Comparison of ENCODE assay signal across 1 cellular context in genomic region chr5:103258957-103259704, GRCh38.
TF ChIP-seq lines count a peak whose summit lies in the region.

No MANE protein-coding gene starts in this region.

TF ChIP-seq in K562, 482 proteins besides CTCF, POLR2A, EP300 and RAD21 (continued from another document and continues in another):
- TF ChIP-seq ZNF407 (IDR thresholded peaks at IDR 0.05; ENCODE audit: low read depth) (no peak), HES1 (IDR thresholded peaks at IDR 0.05; ENCODE audit: low read depth) (no peak), SNAPC5 (CRISPR knock-in tag; IDR thresholded peaks at IDR 0.05) (no peak), ZNF174 (CRISPR knock-in tag; IDR thresholded peaks at IDR 0.05) (no peak), CBX8 (IDR thresholded peaks at IDR 0.05; ENCODE audit: borderline replicate concordance, extremely low read depth, low read depth, low read length, poor library complexity, severe bottlenecking) (no peak), CREM (IDR thresholded peaks at IDR 0.05; ENCODE audit: low read depth) (peak; percentile 23), ZKSCAN3 (CRISPR knock-in tag; IDR thresholded peaks at IDR 0.05) (no peak), PHB (CRISPR knock-in tag; IDR thresholded peaks at IDR 0.05) (no peak), NCOA6 (IDR thresholded peaks at IDR 0.05) (no peak), NKRF (IDR thresholded peaks at IDR 0.05; ENCODE audit: borderline replicate concordance) (peak; percentile 58; the same call in 1 of the 2 replicates), ZNF133 (CRISPR knock-in tag; IDR thresholded peaks at IDR 0.05) (no peak), PHF20 (IDR thresholded peaks at IDR 0.05; ENCODE audit: partially characterized antibody) (no peak), ZNF592 (IDR thresholded peaks at IDR 0.05) (no peak), TSHZ1 (CRISPR knock-in tag; IDR thresholded peaks at IDR 0.05) (no peak), MCM5 (IDR thresholded peaks at IDR 0.05; ENCODE audit: low read depth) (no peak), PREB (CRISPR knock-in tag; IDR thresholded peaks at IDR 0.05) (no peak), KHSRP (IDR thresholded peaks at IDR 0.05) (no peak), PKNOX1 (IDR thresholded peaks at IDR 0.05) (no peak), MAFG (tag; conservative IDR thresholded peaks at IDR 0.05) (no peak), XRCC3 (IDR thresholded peaks at IDR 0.05) (no peak), ZZZ3 (IDR thresholded peaks at IDR 0.05) (no peak), RBM22 (IDR thresholded peaks at IDR 0.05; ENCODE audit: low read depth, low read length, poor library complexity, severe bottlenecking) (no peak), ZNF76 (CRISPR knock-in tag; IDR thresholded peaks at IDR 0.05; ENCODE audit: borderline replicate concordance) (no peak), HDAC3 (IDR thresholded peaks at IDR 0.05; ENCODE audit: borderline replicate concordance, partially characterized antibody) (no peak), SIN3B (IDR thresholded peaks at IDR 0.05; ENCODE audit: low read depth) (no peak), HNRNPK (IDR thresholded peaks at IDR 0.05; ENCODE audit: low read depth, low read length, poor library complexity, severe bottlenecking) (no peak), ZFP36 (IDR thresholded peaks at IDR 0.05; ENCODE audit: low read depth, low read length, partially characterized antibody) (no peak), FOXP4 (CRISPR knock-in tag; IDR thresholded peaks at IDR 0.05; ENCODE audit: borderline replicate concordance) (no peak), ZKSCAN8 (CRISPR knock-in tag; IDR thresholded peaks at IDR 0.05) (no peak), HMGXB4 (CRISPR knock-in tag; IDR thresholded peaks at IDR 0.05) (0 out of 2 replicates have a peak, but pooled peaks have one; percentile 23), CCAR2 (IDR thresholded peaks at IDR 0.05; ENCODE audit: low read depth, low read length) (no peak)
